Comparison of ENCODE assay signal across 10 cellular contexts in the genomic region with DNA sequence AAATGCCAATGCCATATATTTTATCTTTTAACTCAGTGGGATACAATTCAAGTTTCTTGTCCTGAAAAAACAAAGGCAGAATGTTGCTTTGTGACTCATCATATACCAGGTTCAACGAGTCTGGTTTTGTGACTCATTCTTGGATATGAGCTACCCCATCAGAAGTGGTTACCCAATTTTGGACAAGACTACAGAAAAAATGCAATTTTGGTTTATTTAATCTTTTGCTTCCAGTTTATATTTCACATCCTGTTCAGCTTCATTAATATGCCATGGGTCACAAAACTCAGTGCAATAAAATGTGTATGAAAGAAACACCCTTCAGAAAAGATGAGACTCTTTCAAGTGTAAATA. TPM values are rescaled to one million over a fixed set of nuclear protein-coding genes. Genes with fewer than 3 reads are reported as not detected.
A peak's percentile ranks its signal among the peaks of the same experiment; 100 is the strongest.
DNase-seq lines count a peak whose midpoint lies in the region; ATAC-seq and TF ChIP-seq lines count a peak whose summit lies in the region.
"Had no signal": no experiment of that assay in that cellular context is flagged by ENCODE, and none has a peak within 500 bp of the region (broad histone marks: within the 10 kb centered on the region; RNA-seq: fewer than 3 reads in every experiment).

No MANE protein-coding gene starts in this region.

- H3K36me3 Mint-ChIP-seq in stimulated activated naive B cell treated with anti-CD40 and anti-IgM and Interleukin-4, amounts not matched to agents 10 μg/mL and 1 μg/mL and 100 μg/mL, for 72 hours = no peaks in the 10 kb centered on the region

- H3K27ac Mint-ChIP-seq in stimulated activated naive B cell treated with anti-CD40 and anti-IgM and Interleukin-4, amounts not matched to agents 10 μg/mL and 1 μg/mL and 100 μg/mL, for 72 hours = no peak overlapping the region

- no peak overlapping the region for H3K4me3 Mint-ChIP-seq in stimulated activated naive B cell treated with anti-CD40 and anti-IgM and Interleukin-4, amounts not matched to agents 10 μg/mL and 1 μg/mL and 100 μg/mL, for 72 hours

- H2BK12ac ChIP-seq in neuronal stem cell (ENCODE audit: low read length) = no peak overlapping the region

- H2BK15ac ChIP-seq in neuronal stem cell (ENCODE audit: low read length) = no peak overlapping the region

- H3K27me3 ChIP-seq in HUES6 (ENCODE audit: control insufficient read depth, insufficient read depth, low read length) (no peaks in the 10 kb centered on the region), left lung (no peaks in the 10 kb centered on the region), neuronal stem cell (ENCODE audit: control insufficient read depth in 3 of 3, insufficient read depth in 3 of 3, low read depth in 1 of 3, low read length in 3 of 3) (no peaks in the 10 kb centered on the region)

- H3K4me3 ChIP-seq in HUES6 (ENCODE audit: low read depth, low read length) = no peak overlapping the region
- H3K4me3 ChIP-seq in astrocyte of the spinal cord (ENCODE audit: low read depth, low read length) = no peak overlapping the region
- H3K4me3 ChIP-seq in left lung = no peak overlapping the region
- H3K4me3 ChIP-seq in neuronal stem cell (ENCODE audit: low read length in 2 of 2) = no peak overlapping the region

- no peaks in the 10 kb centered on the region for H3K4me1 Mint-ChIP-seq in stimulated activated naive B cell treated with anti-CD40 and anti-IgM and Interleukin-4, amounts not matched to agents 10 μg/mL and 1 μg/mL and 100 μg/mL, for 72 hours

- H3K9ac ChIP-seq in HUES6 (ENCODE audit: low read length) (no peak overlapping the region), neuronal stem cell (ENCODE audit: low read depth, low read length, poor library complexity) (no peak overlapping the region)

- ATAC-seq in left lung = peak; percentile 64
- ATAC-seq in stimulated activated naive B cell treated with anti-CD40 and anti-IgM and Interleukin-4, amounts not matched to agents 10 μg/mL and 1 μg/mL and 100 μg/mL, for 72 hours (replicated peaks) = no peak

- no peak overlapping the region for H3K4ac ChIP-seq in neuronal stem cell (ENCODE audit: low read length)

- no peaks in the 10 kb centered on the region for H3K79me1 ChIP-seq in neuronal stem cell (ENCODE audit: low read depth, low read length)

- no peak overlapping the region for H4K8ac ChIP-seq in neuronal stem cell (ENCODE audit: low read depth, low read length)

- DNase-seq in AG09319 (ENCODE audit: extremely low read depth, low read depth) (peak; percentile 87), astrocyte of the spinal cord (ENCODE audit: low read depth, low spot score) (peak; percentile 96), left lung (no peak), NCI-H146 treated with DMSO at 0.1 percent for 48 hours (lab: John Stamatoyannopoulos, UW; ENCODE audit: unreplicated experiment) (no peak), neuronal stem cell (ENCODE audit: low spot score) (no peak), cardiac septum (ENCODE audit: low spot score) (no peak)
- DNase-seq in stimulated activated naive B cell treated with anti-CD40 and anti-IgM and Interleukin-4, amounts not matched to agents 10 μg/mL and 1 μg/mL and 100 μg/mL, for 72 hours = no peak
- DNase-seq: effector memory CD4-positive, alpha-beta T cell; NCI-H774 had no signal

- H2AFZ ChIP-seq in neuronal stem cell (ENCODE audit: low read length) = no peak overlapping the region

- H3K27me3 Mint-ChIP-seq in stimulated activated naive B cell treated with anti-CD40 and anti-IgM and Interleukin-4, amounts not matched to agents 10 μg/mL and 1 μg/mL and 100 μg/mL, for 72 hours = peaks cover 10 to 13% of the 10 kb centered on the region in 2 donors

- no peak for TF ChIP-seq CTCF in AG09319 (IDR thresholded peaks at IDR 0.05; ENCODE audit: low read depth, low read length)
- no peak for TF ChIP-seq CTCF in astrocyte of the spinal cord (IDR thresholded peaks at IDR 0.05; ENCODE audit: low read depth, low read length)
- no peak for TF ChIP-seq CTCF in left lung (IDR thresholded peaks at IDR 0.05)

- intact Hi-C loops in left lung (cut with DNase I) = no loop called here
- intact Hi-C loops in cardiac septum (cut with DNase I) = no loop called here

- in situ Hi-C loops in astrocyte of the spinal cord (cut with HindIII; ENCODE audit: low sequenced_read_pairs) = no loop called here

- H2BK120ac ChIP-seq in neuronal stem cell (ENCODE audit: low read depth, low read length) = no peak overlapping the region

- no peak overlapping the region for H3K18ac ChIP-seq in neuronal stem cell (ENCODE audit: low read length)

- 0 out of 2 replicates have a peak overlapping the region, but pooled peaks have one; percentile 18 for H3K27ac ChIP-seq in HUES6 (ENCODE audit: low read depth, low read length)
- H3K27ac ChIP-seq in left lung = no peak overlapping the region
- H3K27ac ChIP-seq in neuronal stem cell (replicated peaks; ENCODE audit: low read length) = no peak overlapping the region

- no peak overlapping the region for H2AK5ac ChIP-seq in neuronal stem cell (ENCODE audit: low read depth, low read length)

- WGBS in neuronal stem cell (ENCODE audit: extremely low coverage in 2 of 2, insufficient read length in 2 of 2, insufficient replicate concordance in 1 of 2), 2 donors = no CpG with 5 or more reads among the region's 1 CpG

- no peak overlapping the region for H3K4me2 ChIP-seq in neuronal stem cell (ENCODE audit: insufficient read depth, low read length, poor library complexity, severe bottlenecking)

- H3K9me3 Mint-ChIP-seq in stimulated activated naive B cell treated with anti-CD40 and anti-IgM and Interleukin-4, amounts not matched to agents 10 μg/mL and 1 μg/mL and 100 μg/mL, for 72 hours = no peaks in the 10 kb centered on the region

- no peak overlapping the region for H3K14ac ChIP-seq in neuronal stem cell (ENCODE audit: low read length)

- H3K9me3 ChIP-seq in HUES6 (ENCODE audit: control insufficient read depth, insufficient read depth, low read depth, low read length) = no peaks in the 10 kb centered on the region
- no peaks in the 10 kb centered on the region for H3K9me3 ChIP-seq in left lung
- H3K9me3 ChIP-seq in neuronal stem cell (replicated peaks in 1 of 2; ENCODE audit: control insufficient read depth in 2 of 2, insufficient read depth in 1 of 2, low read depth in 1 of 2, low read length in 2 of 2) = no peaks in the 10 kb centered on the region

- no peaks in the 10 kb centered on the region for H3K4me1 ChIP-seq in HUES6 (ENCODE audit: control insufficient read depth, insufficient read depth, low read length)
- H3K4me1 ChIP-seq in left lung = peaks cover 0 to 9% of the 10 kb centered on the region in 2 donors
- no peaks in the 10 kb centered on the region for H3K4me1 ChIP-seq in neuronal stem cell (ENCODE audit: control insufficient read depth in 2 of 2, insufficient read depth in 1 of 2, low read depth in 1 of 2, low read length in 2 of 2)

- H2BK5ac ChIP-seq in neuronal stem cell (ENCODE audit: low read length) = no peak overlapping the region

- peaks cover 81% of the 10 kb centered on the region for H3K36me3 ChIP-seq in HUES6 (ENCODE audit: control insufficient read depth, insufficient read depth, low read length)
- H3K36me3 ChIP-seq in left lung = peaks cover 0 to 28% of the 10 kb centered on the region in 2 donors
- peaks cover 24 to 80% of the 10 kb centered on the region in 2 donors for H3K36me3 ChIP-seq in neuronal stem cell (replicated peaks in 1 of 2; ENCODE audit: control insufficient read depth in 2 of 2, insufficient read depth in 2 of 2, low read length in 2 of 2)

- H4K91ac ChIP-seq in neuronal stem cell (ENCODE audit: low read depth, low read length, poor library complexity) = no peak overlapping the region

- no peak overlapping the region for H3K23ac ChIP-seq in neuronal stem cell (ENCODE audit: low read depth, low read length, poor library complexity)

RNA-seq across cellular contexts. Expression of a gene that starts 25.0 kb away (rescaled TPM):
- 1,000 to 10,000 TPM; 1,862 to 3,073 TPM for total RNA-seq in left lung
- 33.3 TPM for polyA plus RNA-seq in neuronal stem cell (2013, experiment 1 of 2)
- 31.4 TPM for polyA plus RNA-seq in neuronal stem cell (2013, experiment 2 of 2)
- 339 TPM for total RNA-seq in cardiac septum

Comparison
In these comparisons a context has a peak if more than half of its experiments do, and no peak if none do; other contexts are left out.
1. DNase-seq: peak in AG09319 (single experiment) and astrocyte of the spinal cord (single experiment); none in left lung (0 of 2), NCI-H146 treated with DMSO at 0.1 percent for 48 hours (single experiment), stimulated activated naive B cell treated with anti-CD40 and anti-IgM and Interleukin-4, amounts not matched to agents 10 μg/mL and 1 μg/mL and 100 μg/mL, for 72 hours (single experiment), neuronal stem cell (single experiment) and cardiac septum (single experiment).